10 cellular contexts compared by ENCODE assay signal in the genomic region with DNA sequence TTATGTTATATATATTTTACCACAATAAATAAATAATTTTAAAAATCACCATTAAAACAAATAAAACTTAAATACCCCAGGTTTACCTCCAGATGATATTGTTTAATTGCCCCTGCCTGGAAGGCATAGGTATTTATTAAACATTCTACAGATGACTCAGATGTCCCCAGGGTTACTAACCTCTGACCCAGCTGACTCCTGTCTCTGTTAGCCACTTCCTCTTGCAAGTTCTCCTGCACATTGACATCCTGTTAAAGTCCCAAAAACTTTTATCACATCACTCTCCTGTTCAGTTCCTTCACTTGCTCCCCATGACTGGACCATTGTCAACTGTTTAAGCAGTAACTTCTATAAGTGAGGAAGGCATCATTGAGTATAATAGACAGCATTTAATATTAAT. TPM values are rescaled to one million over a fixed set of nuclear protein-coding genes. Genes with fewer than 3 reads are reported as not detected.
DNase-seq lines count a peak whose midpoint lies in the region; ATAC-seq and TF ChIP-seq lines count a peak whose summit lies in the region.
"Had no signal": no experiment of that assay in that cellular context is flagged by ENCODE, and none has a peak within 500 bp of the region (broad histone marks: within the 10 kb centered on the region; RNA-seq: fewer than 3 reads in every experiment).

No MANE protein-coding gene starts in this region.

- TF ChIP-seq CTCF in NB4 (IDR thresholded peaks at IDR 0.05; ENCODE audit: low read depth, low read length), result no peak
- TF ChIP-seq CTCF in MM.1S (IDR thresholded peaks at IDR 0.05; ENCODE audit: low read length), result no peak
- no peak for TF ChIP-seq CTCF in Caco-2 (IDR thresholded peaks at IDR 0.05; ENCODE audit: insufficient read depth in 1 of 2, low read depth in 1 of 2, low read length in 1 of 2, severe bottlenecking in 1 of 2, unreplicated experiment in 1 of 2)

- no peak overlapping the region for H2AFZ ChIP-seq in MM.1S (ENCODE audit: low read length)

- no peaks in the 10 kb centered on the region for H3K27me3 ChIP-seq in MM.1S (replicated peaks; ENCODE audit: insufficient read depth, low read length)
- no peaks in the 10 kb centered on the region for H3K27me3 ChIP-seq in Caco-2 (replicated peaks; ENCODE audit: control insufficient read depth, insufficient read depth, low read length)

- no TSS peak for BruUV-seq in Caco-2 (replicated peaks; lab: Mats Ljungman, UMichigan)

- H3K27ac ChIP-seq in MM.1S (ENCODE audit: low read length), result no peak overlapping the region

- no peaks in the 10 kb centered on the region for H3K9me3 ChIP-seq in MM.1S (replicated peaks; ENCODE audit: insufficient read depth, low read length)
- no peaks in the 10 kb centered on the region for H3K9me3 ChIP-seq in Caco-2

- H3K36me3 ChIP-seq in MM.1S (replicated peaks; ENCODE audit: insufficient read depth, low read length), result no peaks in the 10 kb centered on the region
- H3K36me3 ChIP-seq in Caco-2 (ENCODE audit: control insufficient read depth, insufficient read depth, low read length), result no peaks in the 10 kb centered on the region

- H3K9me3 Mint-ChIP-seq in Caco-2 (ENCODE audit: unreplicated experiment), result no peaks in the 10 kb centered on the region

- H3K4me3 ChIP-seq in NB4 (ENCODE audit: low read depth, low read length), result no peak overlapping the region
- no peak overlapping the region for H3K4me3 ChIP-seq in MM.1S (ENCODE audit: low read length)
- H3K4me3 ChIP-seq in Caco-2 (ENCODE audit: low read depth, low read length), result no peak overlapping the region

- H3K4me3 Mint-ChIP-seq in Caco-2 (ENCODE audit: unreplicated experiment), result no peak overlapping the region
- H3K4me3 Mint-ChIP-seq: activated T-cell treated with anti-CD3 and anti-CD28 coated beads, Interleukin-2, amount 50 U/mL, for 24 hours had no signal

- peaks cover 3% of the 10 kb centered on the region for H3K27me3 Mint-ChIP-seq in Caco-2 (ENCODE audit: insufficient read depth, unreplicated experiment)

- no peaks in the 10 kb centered on the region for H3K36me3 Mint-ChIP-seq in Caco-2 (ENCODE audit: insufficient read depth, unreplicated experiment)

- H3K4me1 ChIP-seq in MM.1S (ENCODE audit: low read length), result no peaks in the 10 kb centered on the region
- H3K4me1 ChIP-seq in Caco-2, result no peaks in the 10 kb centered on the region

- no peaks in the 10 kb centered on the region for H3F3A ChIP-seq in MM.1S (ENCODE audit: insufficient read depth, low read length)

- H3K4me2 ChIP-seq in MM.1S (ENCODE audit: low read depth, low read length), result no peak overlapping the region

- no peaks in the 10 kb centered on the region for H3K79me2 ChIP-seq in MM.1S (ENCODE audit: low read length)

- no peak overlapping the region for H3K27ac Mint-ChIP-seq in Caco-2 (ENCODE audit: unreplicated experiment)
- H3K27ac Mint-ChIP-seq: activated T-cell treated with anti-CD3 and anti-CD28 coated beads, Interleukin-2, amount 50 U/mL, for 24 hours had no signal

- intact Hi-C loops in Caco-2 (cut with micrococcal nuclease; ENCODE audit: unreplicated experiment), result no loop called here

- no peak overlapping the region for H3K9ac ChIP-seq in MM.1S (ENCODE audit: low read length)

- DNase-seq in GM19238 (ENCODE audit: insufficient read length, low spot score) (peak; percentile 13), NB4 (ENCODE audit: low read depth) (peak; percentile 93), pons (ENCODE audit: low spot score) (peak; percentile 3), MM.1S (no peak), NCI-H2227 treated with DMSO at 0.1 percent for 48 hours (lab: John Stamatoyannopoulos, UW) (no peak), Caco-2 (no peak)
- DNase-seq: activated T-cell treated with anti-CD3 and anti-CD28 coated beads, Interleukin-2, amount 50 U/mL, for 24 hours; Right ventricle myocardium superior; substantia nigra had no signal

- peak; percentile 64 for ATAC-seq in HG02852 (IDR thresholded peaks at IDR 0.05; ENCODE audit: unreplicated experiment)

- peaks cover 7% of the 10 kb centered on the region for H3K4me1 Mint-ChIP-seq in Caco-2 (ENCODE audit: low read depth, unreplicated experiment)

- CTCF ChIA-PET in Caco-2 (lab: Charles Lee), result no interaction called here

- H3K9me2 ChIP-seq in MM.1S (replicated peaks; ENCODE audit: insufficient read depth, low read length), result no peaks in the 10 kb centered on the region

- TF ChIP-seq POLR2A in NB4 (IDR thresholded peaks at IDR 0.05; ENCODE audit: extremely low read depth, insufficient read length), result no peak

- POLR2A ChIA-PET in Caco-2 (lab: Charles Lee), result no interaction called here

- H4K20me1 ChIP-seq in MM.1S (ENCODE audit: insufficient read depth, low read length), result no peaks in the 10 kb centered on the region

RNA-seq across cellular contexts. Expression of a gene that starts 37.0 kb away (rescaled TPM):
- 0.05 TPM in 1 of 2 replicates, not detected in the other for total RNA-seq in Caco-2 (2022)

RNA-seq across cellular contexts. Expression of a gene that starts 54.7 kb away (rescaled TPM):
- total RNA-seq in Caco-2 (2022), result not detected in 2 replicates

Comparison
In these comparisons a context has a peak if more than half of its experiments do, and no peak if none do; other contexts are left out.
1. DNase-seq: peak in GM19238 (single experiment), NB4 (single experiment) and pons (single experiment); none in MM.1S (single experiment), NCI-H2227 treated with DMSO at 0.1 percent for 48 hours (single experiment) and Caco-2 (0 of 2).